ENCODE assay signal across 2 cellular contexts in genomic region chr5:181069767-181070491, GRCh38.
TF ChIP-seq lines count a peak whose summit lies in the region.

No MANE protein-coding gene starts in this region.

TF ChIP-seq in IMR-90, 13 proteins besides CTCF, POLR2A, EP300 and RAD21:
- no peak for TF ChIP-seq FOS (IDR thresholded peaks at IDR 0.05; ENCODE audit: low read depth, low read length)
- no peak for TF ChIP-seq MAFK (IDR thresholded peaks at IDR 0.05; ENCODE audit: low read depth, low read length)
- TF ChIP-seq MAZ (IDR thresholded peaks at IDR 0.05; ENCODE audit: borderline replicate concordance, low read depth, low read length): no peak
- TF ChIP-seq CHD1 (IDR thresholded peaks at IDR 0.05; ENCODE audit: low read depth, low read length): no peak
- no peak for TF ChIP-seq ELK1 (IDR thresholded peaks at IDR 0.05; ENCODE audit: borderline replicate concordance, low read depth, low read length)
- TF ChIP-seq USF2 (IDR thresholded peaks at IDR 0.05; ENCODE audit: low read depth, low read length): no peak
- no peak for TF ChIP-seq CEBPB (IDR thresholded peaks at IDR 0.05; ENCODE audit: low read depth, low read length)
- TF ChIP-seq RFX5 (IDR thresholded peaks at IDR 0.05; ENCODE audit: low read depth, low read length): no peak
- TF ChIP-seq NFE2L2 (IDR thresholded peaks at IDR 0.05; ENCODE audit: low read depth, low read length): no peak
- TF ChIP-seq SMC3 (IDR thresholded peaks at IDR 0.05; ENCODE audit: low read depth, low read length): no peak
- TF ChIP-seq MXI1 (IDR thresholded peaks at IDR 0.05; ENCODE audit: borderline replicate concordance, low read depth, low read length): no peak
- no peak for TF ChIP-seq RCOR1 (IDR thresholded peaks at IDR 0.05; ENCODE audit: insufficient replicate concordance, low read length)
- no peak for TF ChIP-seq BHLHE40 (IDR thresholded peaks at IDR 0.05; ENCODE audit: low read depth, low read length)

TF ChIP-seq in HEK293T, 16 proteins besides CTCF, POLR2A, EP300 and RAD21:
- TF ChIP-seq TARDBP (IDR thresholded peaks at IDR 0.05) (no peak), HDGF (IDR thresholded peaks at IDR 0.05; ENCODE audit: borderline replicate concordance) (no peak), L3MBTL2 (conservative IDR thresholded peaks at IDR 0.05) (no peak), FOXK2 (IDR thresholded peaks at IDR 0.05) (no peak), FOXA1 (IDR thresholded peaks at IDR 0.05) (no peak), FOXM1 (IDR thresholded peaks at IDR 0.05; ENCODE audit: borderline replicate concordance) (no peak), NFRKB (IDR thresholded peaks at IDR 0.05) (no peak), SUZ12 (IDR thresholded peaks at IDR 0.05) (no peak), PKNOX1 (IDR thresholded peaks at IDR 0.05) (no peak), CTBP1 (IDR thresholded peaks at IDR 0.05; ENCODE audit: borderline replicate concordance) (no peak), ELF4 (IDR thresholded peaks at IDR 0.05) (no peak), ARNT (IDR thresholded peaks at IDR 0.05) (no peak), ZNF384 (IDR thresholded peaks at IDR 0.05) (no peak), BHLHE40 (IDR thresholded peaks at IDR 0.05; ENCODE audit: borderline replicate concordance) (no peak), SP1 (IDR thresholded peaks at IDR 0.05) (no peak), LEF1 (IDR thresholded peaks at IDR 0.05; ENCODE audit: borderline replicate concordance) (no peak)
